ENCODE assay signal across 28 cellular contexts in the genomic region with DNA sequence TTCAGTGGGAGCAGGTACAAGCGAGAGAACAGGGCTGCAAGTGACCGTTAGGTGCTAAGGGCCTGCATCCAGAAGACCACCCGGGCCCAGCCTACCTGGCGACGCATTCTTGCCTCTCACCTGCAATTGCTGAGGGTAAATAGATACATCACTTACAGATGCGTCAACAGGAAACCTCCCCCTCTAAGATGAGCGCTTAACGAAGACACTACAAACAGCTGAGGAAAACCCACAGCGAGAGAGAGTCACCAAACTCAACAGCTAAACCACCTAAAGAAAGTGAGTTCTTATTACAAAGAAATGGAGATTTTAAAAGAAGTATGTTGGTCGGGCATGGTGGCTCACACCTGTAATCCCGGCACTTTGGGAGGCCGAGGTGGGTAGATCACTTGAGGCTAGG.
"Had no signal": no experiment of that assay in that cellular context is flagged by ENCODE, and none has a peak within 500 bp of the region (broad histone marks: within the 10 kb centered on the region; RNA-seq: fewer than 3 reads in every experiment).

No MANE protein-coding gene starts in this region.

- ATAC-seq: esophagus mucosa; left cardiac atrium; left ventricle myocardium superior; mucosa of descending colon; psoas muscle; stimulated activated naive B cell treated with anti-CD40 and anti-IgM and Interleukin-4, amounts not matched to agents 10 μg/mL and 1 μg/mL and 100 μg/mL, for 72 hours had no signal

- H3K9me3 ChIP-seq: breast epithelium, mucosa of descending colon, psoas muscle, sigmoid colon, suprapubic skin, tibial nerve had no signal

- H3K4me1 ChIP-seq: parathyroid adenoma had no signal

- H3K27me3 ChIP-seq: breast epithelium, sigmoid colon, suprapubic skin, tibial nerve had no signal

- H3K27ac Mint-ChIP-seq: activated CD4-positive, alpha-beta memory T cell treated with anti-CD3 and anti-CD28 coated beads, Interleukin-2, amount 10 ng/mL, durations not matched to agents 7 days and 5 days; activated T-cell treated with anti-CD3 and anti-CD28 coated beads, Interleukin-2, amount 50 U/mL, for 24 hours; stimulated activated naive B cell treated with anti-CD40 and anti-IgM and Interleukin-4, amounts not matched to agents 10 μg/mL and 1 μg/mL and 100 μg/mL, for 72 hours had no signal

- H3K79me2 ChIP-seq: parathyroid adenoma had no signal

- FAIRE-seq: keratinocyte, small intestine had no signal

- H3K4me3 ChIP-seq: breast epithelium, mucosa of descending colon, psoas muscle, sigmoid colon, SK-N-MC, suprapubic skin, tibial nerve had no signal

- H3K9me3 Mint-ChIP-seq: activated CD4-positive, alpha-beta memory T cell treated with anti-CD3 and anti-CD28 coated beads, Interleukin-2, amount 10 ng/mL, durations not matched to agents 7 days and 5 days; activated T-cell treated with anti-CD3 and anti-CD28 coated beads, Interleukin-2, amount 50 U/mL, for 24 hours; stimulated activated naive B cell treated with anti-CD40 and anti-IgM and Interleukin-4, amounts not matched to agents 10 μg/mL and 1 μg/mL and 100 μg/mL, for 72 hours had no signal

- H3K27ac ChIP-seq: parathyroid adenoma, psoas muscle, sigmoid colon, SK-N-MC, suprapubic skin, tibial nerve had no signal

- H2AFZ ChIP-seq: parathyroid adenoma had no signal

- H3K36me3 ChIP-seq: breast epithelium, sigmoid colon, suprapubic skin, tibial nerve had no signal

- H3K27me3 Mint-ChIP-seq: stimulated activated naive B cell treated with anti-CD40 and anti-IgM and Interleukin-4, amounts not matched to agents 10 μg/mL and 1 μg/mL and 100 μg/mL, for 72 hours had no signal

- H3K36me3 Mint-ChIP-seq: stimulated activated naive B cell treated with anti-CD40 and anti-IgM and Interleukin-4, amounts not matched to agents 10 μg/mL and 1 μg/mL and 100 μg/mL, for 72 hours had no signal

- DNase-seq: activated CD4-positive, alpha-beta memory T cell treated with anti-CD3 and anti-CD28 coated beads, Interleukin-2, amount 10 ng/mL, durations not matched to agents 7 days and 5 days; activated CD4-positive, alpha-beta T cell treated with anti-CD3 and anti-CD28 coated beads for 4 hours; activated CD4-positive, CD25-positive, alpha-beta regulatory T cell; activated effector memory CD4-positive, alpha-beta T cell treated with Interleukin-2 at 50 U/mL for 16 hours; activated naive CD4-positive, alpha-beta T cell treated with anti-CD3 and anti-CD28 coated beads, Interleukin-2, amount 50 U/mL, for 16 hours; activated T-cell treated with anti-CD3 and anti-CD28 coated beads, Interleukin-2, amount 50 U/mL, for 24 hours; central memory CD4-positive, alpha-beta T cell; foreskin fibroblast; head of caudate nucleus; hippocampal formation; left cardiac atrium; left ventricle myocardium superior; mucosa of descending colon; occipital lobe; psoas muscle; sigmoid colon; small intestine; stimulated activated CD4-positive, alpha-beta T cell treated with anti-CD3 and anti-CD28 coated beads, Interleukin-4, amount 100 ng/mL, for 4 hours; stimulated activated CD8-positive, alpha-beta memory T cell treated with anti-CD3 and anti-CD28 coated beads, Interleukin-4, amount 100 ng/mL, for 48 hours; stimulated activated naive B cell treated with anti-CD40 and anti-IgM and Interleukin-4, amounts not matched to agents 10 μg/mL and 1 μg/mL and 100 μg/mL, for 72 hours had no signal

- H3K9ac ChIP-seq: parathyroid adenoma had no signal

- H3K4me3 Mint-ChIP-seq: activated CD4-positive, alpha-beta memory T cell treated with anti-CD3 and anti-CD28 coated beads, Interleukin-2, amount 10 ng/mL, durations not matched to agents 7 days and 5 days; activated T-cell treated with anti-CD3 and anti-CD28 coated beads, Interleukin-2, amount 50 U/mL, for 24 hours; neural crest cell; stimulated activated naive B cell treated with anti-CD40 and anti-IgM and Interleukin-4, amounts not matched to agents 10 μg/mL and 1 μg/mL and 100 μg/mL, for 72 hours had no signal
